ENCODE assay signal across 23 cellular contexts in the genomic region with DNA sequence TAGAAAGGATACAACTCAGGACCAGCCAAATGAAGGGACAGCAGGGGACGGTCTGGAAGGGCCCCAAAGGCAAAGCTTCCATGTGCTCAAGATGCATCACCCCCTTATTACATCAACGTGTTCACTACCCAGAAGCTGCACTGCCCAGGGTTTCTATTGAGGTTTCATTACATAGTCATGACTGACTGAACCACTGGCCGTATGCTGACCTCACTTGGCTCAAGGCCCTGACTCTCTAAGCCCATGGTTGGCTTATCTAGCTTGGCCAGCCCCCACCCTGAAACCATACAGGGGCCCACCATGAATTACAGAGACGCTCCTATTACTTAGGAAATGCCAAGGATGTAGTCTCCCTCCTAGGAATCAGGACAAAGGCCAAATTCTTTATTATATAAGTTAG.
A peak's percentile ranks its signal among the peaks of the same experiment; 100 is the strongest.
DNase-seq lines count a peak whose midpoint lies in the region; TF ChIP-seq lines count a peak whose summit lies in the region.
"Had no signal": no experiment of that assay in that cellular context is flagged by ENCODE, and none has a peak within 500 bp of the region (broad histone marks: within the 10 kb centered on the region; RNA-seq: fewer than 3 reads in every experiment).

No MANE protein-coding gene starts in this region.

- in situ Hi-C loops in Caki2 (cut with HindIII; ENCODE audit: low pct_unique_long_range_greater_than_20kb, low sequenced_read_pairs): no loop called here
- in situ Hi-C loops in astrocyte of the cerebellum (cut with HindIII; ENCODE audit: low sequenced_read_pairs): loop anchor here (5.0 kb wide), 1 partner anchor 67 kb away; no protein-coding TSS in a partner anchor

- TF ChIP-seq CTCF in astrocyte of the cerebellum (IDR thresholded peaks at IDR 0.05; ENCODE audit: low read depth, low read length, missing control alignments) (no peak), chondrocyte (IDR thresholded peaks at IDR 0.05) (no peak)

- H3K4me1 Mint-ChIP-seq in chondrocyte (ENCODE audit: low read depth): peaks cover 26% of the 10 kb centered on the region
- H3K4me1 Mint-ChIP-seq: activated B cell treated with CpG ODN at 0.5 μM for 24 hours had no signal

- no peak overlapping the region for H3K4me3 Mint-ChIP-seq in chondrocyte (ENCODE audit: unreplicated experiment)
- H3K4me3 Mint-ChIP-seq: activated B cell treated with CpG ODN at 0.5 μM for 24 hours; activated CD8-positive, alpha-beta T cell treated with anti-CD3 and anti-CD28 coated beads, Interleukin-2, amount 10 ng/mL, durations not matched to agents 7 days and 5 days had no signal

- no peaks in the 10 kb centered on the region for H3K9me3 Mint-ChIP-seq in chondrocyte (ENCODE audit: low read depth)
- H3K9me3 Mint-ChIP-seq: activated B cell treated with CpG ODN at 0.5 μM for 24 hours had no signal

- no peaks in the 10 kb centered on the region for H3K27me3 Mint-ChIP-seq in chondrocyte (ENCODE audit: low read depth)
- H3K27me3 Mint-ChIP-seq: activated B cell treated with CpG ODN at 0.5 μM for 24 hours had no signal

- peak; percentile 30 for DNase-seq in Caki2 (ENCODE audit: low read depth)
- DNase-seq in NCI-H226: peak; percentile 89
- DNase-seq in astrocyte of the cerebellum (ENCODE audit: low read depth): peak; percentile 57
- peak; percentile 42 for DNase-seq in fibroblast of peridontal ligament (ENCODE audit: extremely low read depth)
- no peak for DNase-seq in HuH-7.5 (ENCODE audit: low spot score)
- no peak for DNase-seq in NCI-H2029 (lab: John Stamatoyannopoulos, UW)
- no peak for DNase-seq in CD1c-positive myeloid dendritic cell (ENCODE audit: extremely low spot score)
- no peak for DNase-seq in chondrocyte (ENCODE audit: low spot score)
- DNase-seq: activated B cell treated with CpG ODN at 0.5 μM for 24 hours; activated CD8-positive, alpha-beta T cell treated with anti-CD3 and anti-CD28 coated beads, Interleukin-2, amount 10 ng/mL, durations not matched to agents 7 days and 5 days; activated naive CD4-positive, alpha-beta T cell treated with anti-CD3 and anti-CD28 coated beads, Interleukin-2, amount 50 U/mL, for 16 hours; activated T-cell treated with anti-CD3 and anti-CD28 coated beads, Interleukin-2, amount 50 U/mL, for 48 hours; body of pancreas; C1 segment of cervical spinal cord; DMS 273 treated with DMSO at 0.1 percent for 48 hours; Karpas-422; NCI-H1105 treated with DMSO at 0.1 percent for 48 hours; NCI-H2107; NCI-H524 treated with DMSO at 0.1 percent for 48 hours; SHP77 treated with DMSO at 0.1 percent for 48 hours had no signal

- no peak overlapping the region for H3K4me3 ChIP-seq in astrocyte of the cerebellum (ENCODE audit: low read depth, low read length)
- H3K4me3 ChIP-seq: A549, body of pancreas, suprapubic skin, vagina had no signal

- no peaks in the 10 kb centered on the region for H3K36me3 Mint-ChIP-seq in chondrocyte (ENCODE audit: low read depth)

- H3K27ac Mint-ChIP-seq in chondrocyte (ENCODE audit: unreplicated experiment): no peak overlapping the region
- H3K27ac Mint-ChIP-seq: activated B cell treated with CpG ODN at 0.5 μM for 24 hours; activated CD8-positive, alpha-beta T cell treated with anti-CD3 and anti-CD28 coated beads, Interleukin-2, amount 10 ng/mL, durations not matched to agents 7 days and 5 days had no signal

Comparison
In these comparisons a context has a peak if more than half of its experiments do, and no peak if none do; other contexts are left out.
1. DNase-seq: peak in Caki2 (single experiment), NCI-H226 (single experiment), astrocyte of the cerebellum (single experiment) and fibroblast of peridontal ligament (single experiment); none in HuH-7.5 (single experiment), NCI-H2029 (single experiment), CD1c-positive myeloid dendritic cell (single experiment) and chondrocyte (single experiment).